ENCODE assay signal across 13 cellular contexts in genomic region chr16:74585846-74586392, GRCh38.
"Had no signal": no experiment of that assay in that cellular context is flagged by ENCODE, and none has a peak within 500 bp of the region (broad histone marks: within the 10 kb centered on the region; RNA-seq: fewer than 3 reads in every experiment).

No MANE protein-coding gene starts in this region.

- H3K4me3 Mint-ChIP-seq: T-helper 1 cell treated with Interleukin-12 subunit alpha and Interleukin-12 subunit beta and Interleukin-4 antibody, amounts not matched to agents 30 μg/mL and 1 μg/mL, for 36 hours; WTC11 had no signal

- H3K27ac Mint-ChIP-seq: T-helper 1 cell treated with Interleukin-12 subunit alpha and Interleukin-12 subunit beta and Interleukin-4 antibody, amounts not matched to agents 30 μg/mL and 1 μg/mL, for 36 hours; WTC11 had no signal

- H3K27me3 ChIP-seq: body of pancreas, pancreas had no signal

- H3K9me3 Mint-ChIP-seq: central memory CD8-positive, alpha-beta T cell; T-helper 1 cell treated with Interleukin-12 subunit alpha and Interleukin-12 subunit beta and Interleukin-4 antibody, amounts not matched to agents 30 μg/mL and 1 μg/mL, for 36 hours; WTC11 had no signal

- DNase-seq: activated CD4-positive, alpha-beta T cell treated with anti-CD3 and anti-CD28 coated beads for 4 hours; activated naive CD4-positive, alpha-beta T cell treated with Interleukin-2 at 50 U/mL for 16 hours; amygdala; body of pancreas; cortex of kidney; effector memory CD4-positive, alpha-beta T cell; foreskin fibroblast; hypothalamus; pancreas; stimulated activated CD4-positive, alpha-beta T cell treated with anti-CD3 and anti-CD28 coated beads, Interleukin-2, amount 100 ng/mL, for 24 hours had no signal

- H3K27ac ChIP-seq: body of pancreas, pancreas had no signal

- H3K27me3 Mint-ChIP-seq: central memory CD8-positive, alpha-beta T cell had no signal

- H3K36me3 Mint-ChIP-seq: WTC11 had no signal

- H3K4me3 ChIP-seq: body of pancreas, pancreas had no signal

- ATAC-seq: body of pancreas, pancreas, WTC11 had no signal

- H3K4me1 ChIP-seq: pancreas had no signal
